17 cellular contexts compared by ENCODE assay signal in genomic region chr1:95407146-95407863, GRCh38.
DNase-seq lines count a peak whose midpoint lies in the region; ATAC-seq and TF ChIP-seq lines count a peak whose summit lies in the region.
"Had no signal": no experiment of that assay in that cellular context is flagged by ENCODE, and none has a peak within 500 bp of the region (broad histone marks: within the 10 kb centered on the region; RNA-seq: fewer than 3 reads in every experiment).

No MANE protein-coding gene starts in this region.

- H3K36me3 ChIP-seq in GM23248 (ENCODE audit: low read depth) = no peaks in the 10 kb centered on the region
- no peaks in the 10 kb centered on the region for H3K36me3 ChIP-seq in spleen
- H3K36me3 ChIP-seq: esophagus squamous epithelium, pancreas had no signal

- H3K9me3 ChIP-seq in GM23248 (ENCODE audit: low read depth) (no peaks in the 10 kb centered on the region), spleen (peaks cover 0 to 27% (median 14%) of the 10 kb centered on the region in 8 donors)
- H3K9me3 ChIP-seq: pancreas had no signal

- no peak for TF ChIP-seq POLR2A in spleen (IDR thresholded peaks at IDR 0.05)

- H3K27me3 ChIP-seq in GM23248 (replicated peaks; ENCODE audit: insufficient read depth) = no peaks in the 10 kb centered on the region
- H3K27me3 ChIP-seq in spleen (replicated peaks in 1 of 7) = peaks cover 0 to 5% (median 0%) of the 10 kb centered on the region in 7 donors
- H3K27me3 ChIP-seq: pancreas had no signal

- H3K9me2 ChIP-seq in GM23248 (ENCODE audit: insufficient read depth) = no peaks in the 10 kb centered on the region

- peaks cover 15% of the 10 kb centered on the region for H3K36me3 Mint-ChIP-seq in glutamatergic neuron (ENCODE audit: unreplicated experiment)
- H3K36me3 Mint-ChIP-seq: activated naive CD8-positive, alpha-beta T cell treated with anti-CD3 and anti-CD28 coated beads for 36 hours; IgD-negative memory B cell had no signal

- H3K4me1 ChIP-seq in GM23248 (ENCODE audit: insufficient read depth) = no peaks in the 10 kb centered on the region
- H3K4me1 ChIP-seq in spleen = no peaks in the 10 kb centered on the region
- H3K4me1 ChIP-seq: esophagus squamous epithelium had no signal

- no peaks in the 10 kb centered on the region for H4K20me1 ChIP-seq in GM23248 (ENCODE audit: insufficient read depth)

- in situ Hi-C loops in GM23248 (cut with MboI) = no loop called here
- in situ Hi-C loops in GM13976 (cut with MboI; ENCODE audit: low sequenced_read_pairs, unreplicated experiment) = no loop called here

- H2AFZ ChIP-seq in GM23248 = no peak overlapping the region; the same call in 1 of the 2 replicates

- H3K4me2 ChIP-seq in GM23248 (ENCODE audit: unreplicated experiment) = no peak overlapping the region

- H3K9me3 Mint-ChIP-seq in glutamatergic neuron (ENCODE audit: unreplicated experiment) = peaks cover 23% of the 10 kb centered on the region
- H3K9me3 Mint-ChIP-seq: T-helper 1 cell treated with Interleukin-12 subunit alpha and Interleukin-12 subunit beta and Interleukin-4 antibody, amounts not matched to agents 30 μg/mL and 1 μg/mL, for 36 hours had no signal

- no peaks in the 10 kb centered on the region for H3K79me2 ChIP-seq in GM23248 (ENCODE audit: insufficient read depth)

- ATAC-seq in GM21786 (IDR thresholded peaks at IDR 0.05; ENCODE audit: unreplicated experiment) = no peak
- ATAC-seq: pancreas had no signal

- peaks cover 24% of the 10 kb centered on the region for H3K27me3 Mint-ChIP-seq in glutamatergic neuron (ENCODE audit: unreplicated experiment)

- intact Hi-C loops in spleen (cut with DNase I; ENCODE audit: low total_unique reads) = no loop called here

- H3K27ac ChIP-seq in GM23248 (no peak overlapping the region), spleen (no peak overlapping the region)
- H3K27ac ChIP-seq: esophagus squamous epithelium, pancreas, VCaP had no signal

- H3K27ac Mint-ChIP-seq in glutamatergic neuron (ENCODE audit: unreplicated experiment) = peak overlapping the region; percentile 100
- H3K27ac Mint-ChIP-seq: activated naive CD8-positive, alpha-beta T cell treated with anti-CD3 and anti-CD28 coated beads for 36 hours; IgD-negative memory B cell; T-helper 1 cell treated with Interleukin-12 subunit alpha and Interleukin-12 subunit beta and Interleukin-4 antibody, amounts not matched to agents 30 μg/mL and 1 μg/mL, for 36 hours had no signal

- CTCF ChIA-PET in GM10248 (lab: Yijun Ruan, JAX) = no interaction called here

- WGBS in GM23248 (ENCODE audit: low coverage in 1 of 2, low lambda C conversion rate in 2 of 2, missing lambda C conversion rate in 2 of 2), 2 experiments = 0 to 1% methylated on average over 10 of the region's 10 CpGs
- 47 to 65% (median 56%) methylated on average over 10 of the region's 10 CpGs for WGBS in spleen, 5 donors

- no peak overlapping the region for H3K4me3 ChIP-seq in GM23248
- H3K4me3 ChIP-seq in spleen = no peak overlapping the region
- H3K4me3 ChIP-seq: esophagus squamous epithelium, pancreas had no signal

- no peaks in the 10 kb centered on the region for H3F3A ChIP-seq in GM23248 (ENCODE audit: insufficient read depth)

- DNase-seq in GM23248 (peak; percentile 2), NCI-H526 treated with DMSO at 0.1 percent for 48 hours (lab: John Stamatoyannopoulos, UW) (peak; percentile 54), glutamatergic neuron (peak; percentile 31), occipital lobe (lab: John Stamatoyannopoulos, UW) (peak; percentile 4), spleen (no peak), GM10248 (ENCODE audit: extremely low spot score) (no peak), GM13976 (ENCODE audit: low spot score) (no peak)
- DNase-seq: activated naive CD8-positive, alpha-beta T cell treated with anti-CD3 and anti-CD28 coated beads for 36 hours; esophagus squamous epithelium; MV-4-11; pancreas; SHP77; stimulated activated CD4-positive, alpha-beta T cell treated with anti-CD3 and anti-CD28 coated beads, Interleukin-4, amount 100 ng/mL, for 1 hour had no signal

- POLR2A ChIA-PET in GM10248 (lab: Yijun Ruan, JAX) = no interaction called here

- peak overlapping the region; percentile 87 for H3K4me3 Mint-ChIP-seq in glutamatergic neuron (ENCODE audit: unreplicated experiment)
- H3K4me3 Mint-ChIP-seq: activated naive CD8-positive, alpha-beta T cell treated with anti-CD3 and anti-CD28 coated beads for 36 hours; IgD-negative memory B cell; T-helper 1 cell treated with Interleukin-12 subunit alpha and Interleukin-12 subunit beta and Interleukin-4 antibody, amounts not matched to agents 30 μg/mL and 1 μg/mL, for 36 hours had no signal

- no peak overlapping the region for H3K9ac ChIP-seq in GM23248

- TF ChIP-seq CTCF in glutamatergic neuron (IDR thresholded peaks at IDR 0.05; ENCODE audit: partially characterized antibody, unreplicated experiment) = no peak
- TF ChIP-seq CTCF in spleen (IDR thresholded peaks at IDR 0.05 in 8 of 11, conservative IDR thresholded peaks at IDR 0.05 in 3 of 11) = no peak
- TF ChIP-seq CTCF in GM10248 (IDR thresholded peaks at IDR 0.05; ENCODE audit: control extremely low read depth, extremely low read depth, low read depth, missing control alignments) = no peak
- no peak for TF ChIP-seq CTCF in GM13976 (IDR thresholded peaks at IDR 0.05; ENCODE audit: borderline replicate concordance, control extremely low read depth, extremely low read depth, insufficient read depth, missing control alignments)

- peaks cover 48% of the 10 kb centered on the region for H3K4me1 Mint-ChIP-seq in glutamatergic neuron (ENCODE audit: low read depth, unreplicated experiment)
- H3K4me1 Mint-ChIP-seq: activated naive CD8-positive, alpha-beta T cell treated with anti-CD3 and anti-CD28 coated beads for 36 hours; IgD-negative memory B cell had no signal

Comparison
In these comparisons a context has a peak if more than half of its experiments do, and no peak if none do; other contexts are left out.
1. DNase-seq: peak in GM23248 (single experiment), NCI-H526 treated with DMSO at 0.1 percent for 48 hours (single experiment), glutamatergic neuron (single experiment) and occipital lobe (single experiment); none in spleen (single experiment), GM10248 (single experiment) and GM13976 (single experiment).